In the genomic region with DNA sequence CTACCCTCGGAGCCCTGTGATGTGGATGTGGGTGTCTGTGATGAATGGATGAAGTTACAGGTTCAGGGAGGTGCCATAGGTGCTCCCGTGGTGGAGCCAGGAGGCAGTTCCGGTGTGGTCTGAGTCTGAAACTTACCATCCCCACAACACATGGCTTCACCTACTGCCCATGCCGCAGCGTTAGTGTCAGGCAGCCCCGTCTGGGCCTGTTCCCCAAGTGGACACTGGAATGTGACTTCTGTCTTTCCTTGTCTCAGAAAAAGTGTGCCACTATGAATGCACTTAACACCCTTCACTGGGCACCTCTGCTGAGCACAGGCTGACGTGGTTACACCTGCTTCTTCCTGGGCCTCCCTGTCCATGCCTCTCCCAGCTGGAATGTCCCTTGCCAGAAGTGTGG, we compare ENCODE assay signal across 2 cellular contexts.
TF ChIP-seq lines count a peak whose summit lies in the region.

No MANE protein-coding gene starts in this region.

TF ChIP-seq in IMR-90, 13 proteins besides CTCF, POLR2A, EP300 and RAD21:
- TF ChIP-seq MAFK (IDR thresholded peaks at IDR 0.05; ENCODE audit: low read depth, low read length) (no peak), ELK1 (IDR thresholded peaks at IDR 0.05; ENCODE audit: borderline replicate concordance, low read depth, low read length) (no peak), RFX5 (IDR thresholded peaks at IDR 0.05; ENCODE audit: low read depth, low read length) (no peak), MXI1 (IDR thresholded peaks at IDR 0.05; ENCODE audit: borderline replicate concordance, low read depth, low read length) (no peak), CEBPB (IDR thresholded peaks at IDR 0.05; ENCODE audit: low read depth, low read length) (no peak), CHD1 (IDR thresholded peaks at IDR 0.05; ENCODE audit: low read depth, low read length) (no peak), BHLHE40 (IDR thresholded peaks at IDR 0.05; ENCODE audit: low read depth, low read length) (no peak), MAZ (IDR thresholded peaks at IDR 0.05; ENCODE audit: borderline replicate concordance, low read depth, low read length) (no peak), RCOR1 (IDR thresholded peaks at IDR 0.05; ENCODE audit: insufficient replicate concordance, low read length) (no peak), SMC3 (IDR thresholded peaks at IDR 0.05; ENCODE audit: low read depth, low read length) (no peak), FOS (IDR thresholded peaks at IDR 0.05; ENCODE audit: low read depth, low read length) (no peak), NFE2L2 (IDR thresholded peaks at IDR 0.05; ENCODE audit: low read depth, low read length) (no peak)
- TF ChIP-seq, protein P1, sequence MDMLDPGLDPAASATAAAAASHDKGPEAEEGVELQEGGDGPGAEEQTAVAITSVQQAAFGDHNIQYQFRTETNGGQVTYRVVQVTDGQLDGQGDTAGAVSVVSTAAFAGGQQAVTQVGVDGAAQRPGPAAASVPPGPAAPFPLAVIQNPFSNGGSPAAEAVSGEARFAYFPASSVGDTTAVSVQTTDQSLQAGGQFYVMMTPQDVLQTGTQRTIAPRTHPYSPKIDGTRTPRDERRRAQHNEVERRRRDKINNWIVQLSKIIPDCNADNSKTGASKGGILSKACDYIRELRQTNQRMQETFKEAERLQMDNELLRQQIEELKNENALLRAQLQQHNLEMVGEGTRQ (IDR thresholded peaks at IDR 0.05; ENCODE audit: low read depth, low read length), result no peak

TF ChIP-seq in GM12878, 131 proteins besides CTCF, POLR2A, EP300 and RAD21:
- TF ChIP-seq SMAD5 (IDR thresholded peaks at IDR 0.05; ENCODE audit: low read depth) (no peak), RB1 (IDR thresholded peaks at IDR 0.05; ENCODE audit: borderline replicate concordance) (no peak), YBX1 (IDR thresholded peaks at IDR 0.05) (no peak), FOS (IDR thresholded peaks at IDR 0.05; ENCODE audit: borderline replicate concordance, extremely low read depth, insufficient read length) (no peak), HCFC1 (IDR thresholded peaks at IDR 0.05; ENCODE audit: low read length) (no peak), NR2F1 (conservative IDR thresholded peaks at IDR 0.05) (no peak)
TF ChIP-seq in GM12878: peak in this region for 0.
